In genomic region chr7:140674356-140674800, GRCh38 we compare ENCODE assay signal across 1 cellular context.
TF ChIP-seq lines count a peak whose summit lies in the region.

No MANE protein-coding gene starts in this region.

TF ChIP-seq in GM23338, 12 proteins besides CTCF, POLR2A, EP300 and RAD21 (continued from another document):
- TF ChIP-seq ZNF462 (CRISPR knock-in tag; IDR thresholded peaks at IDR 0.05) (no peak), STAT1 (IDR thresholded peaks at IDR 0.05; ENCODE audit: unreplicated experiment) (no peak), EZH2phosphoT487 (IDR thresholded peaks at IDR 0.05; ENCODE audit: unreplicated experiment) (no peak)
